8 cellular contexts compared by ENCODE assay signal in the genomic region with DNA sequence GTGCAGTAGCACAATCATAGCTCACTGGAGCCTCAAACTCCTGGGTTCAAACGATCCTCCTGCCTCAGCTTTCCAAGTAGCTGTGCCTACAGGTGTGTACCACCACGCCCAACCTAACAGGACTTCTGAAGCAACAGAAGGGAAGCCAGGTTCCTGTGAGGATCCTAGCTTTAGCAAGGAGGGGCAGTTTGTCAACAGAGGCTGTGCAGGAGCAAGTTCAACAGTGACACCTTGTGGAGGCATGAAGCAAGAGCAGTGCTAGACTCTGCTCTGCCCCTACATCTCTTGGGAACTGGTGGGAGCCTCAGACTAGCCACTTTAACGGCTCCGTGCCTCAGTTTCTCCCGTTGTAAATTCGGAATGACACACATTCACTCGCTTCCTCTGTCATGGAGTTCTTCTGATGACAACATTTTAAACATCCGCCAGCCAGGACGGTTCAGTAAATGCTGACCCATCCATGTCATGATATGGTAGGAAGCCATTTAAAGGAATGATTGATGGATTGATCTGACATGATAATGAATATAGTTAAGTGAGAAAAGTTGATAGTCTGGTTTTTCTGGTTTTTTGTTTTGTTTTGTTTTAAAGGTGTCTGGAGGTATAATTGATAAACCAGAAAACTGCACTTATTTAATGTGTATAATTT.
DNase-seq lines count a peak whose midpoint lies in the region; ATAC-seq, FAIRE-seq and TF ChIP-seq lines count a peak whose summit lies in the region.

No MANE protein-coding gene starts in this region.

- no peaks in the 10 kb centered on the region for H4K20me1 ChIP-seq in OCI-LY3 (ENCODE audit: insufficient read depth, low read length)

- no peak overlapping the region for H3K4me3 ChIP-seq in CD8-positive, alpha-beta T cell (ENCODE audit: low read depth, low read length)
- H3K4me3 ChIP-seq in OCI-LY3 (ENCODE audit: low read length) = no peak overlapping the region
- no peak overlapping the region for H3K4me3 ChIP-seq in gastrocnemius medialis

- no peak for TF ChIP-seq POLR2A in gastrocnemius medialis (IDR thresholded peaks at IDR 0.05)

- H3K4me1 Mint-ChIP-seq in CD8-positive, alpha-beta T cell (ENCODE audit: low read depth) = peaks cover 10% of the 10 kb centered on the region
- H3K4me1 Mint-ChIP-seq in endothelial cell (ENCODE audit: unreplicated experiment) = peaks cover 2% of the 10 kb centered on the region

- CTCF ChIA-PET in CD8-positive, alpha-beta T cell (lab: Charles Lee) = interaction anchor here (1.0 kb wide), 1 partner anchor 366 kb away, joined by 4 read pairs; no protein-coding TSS in a partner anchor

- in situ Hi-C loops in gastrocnemius medialis (cut with MboI; ENCODE audit: low sequenced_read_pairs in 4 of 4) = loop anchor here in 2 of 4 donors (10.0 kb wide), 2 partner anchors 235 to 365 kb away; a partner anchor contains a TSS

- H3K4me2 ChIP-seq in OCI-LY3 (ENCODE audit: low read length) = no peak overlapping the region

- H2AFZ ChIP-seq in OCI-LY3 (ENCODE audit: low read depth, low read length) = no peak overlapping the region

- no peak overlapping the region for H3K27ac Mint-ChIP-seq in CD8-positive, alpha-beta T cell
- no peak overlapping the region for H3K27ac Mint-ChIP-seq in endothelial cell (ENCODE audit: unreplicated experiment)

- peaks cover 5% of the 10 kb centered on the region for H3K9me3 ChIP-seq in CD8-positive, alpha-beta T cell (ENCODE audit: low read length)
- H3K9me3 ChIP-seq in OCI-LY3 (ENCODE audit: insufficient read depth, low read length) = peaks cover 10% of the 10 kb centered on the region; the same call in 1 of the 2 replicates
- no peaks in the 10 kb centered on the region for H3K9me3 ChIP-seq in gastrocnemius medialis

- H3K27me3 Mint-ChIP-seq in CD8-positive, alpha-beta T cell (ENCODE audit: low read depth) = no peaks in the 10 kb centered on the region
- peaks cover 13% of the 10 kb centered on the region for H3K27me3 Mint-ChIP-seq in endothelial cell (ENCODE audit: unreplicated experiment)

- peak; percentile 39 for TF ChIP-seq CTCF in CD8-positive, alpha-beta T cell (IDR thresholded peaks at IDR 0.05)
- peak; percentile 22 for TF ChIP-seq CTCF in GM20000 (IDR thresholded peaks at IDR 0.05; ENCODE audit: extremely low read depth, missing control alignments)
- peak; percentile 69 for TF ChIP-seq CTCF in OCI-LY3 (IDR thresholded peaks at IDR 0.05; ENCODE audit: low read depth, low read length)
- peak; percentile 66 for TF ChIP-seq CTCF in endothelial cell (IDR thresholded peaks at IDR 0.05; ENCODE audit: unreplicated experiment)
- TF ChIP-seq CTCF in gastrocnemius medialis (IDR thresholded peaks at IDR 0.05 in 4 of 5, conservative IDR thresholded peaks at IDR 0.05 in 1 of 5) = peak in 1 of 5 experiments; percentile 53

- H3K36me3 ChIP-seq in CD8-positive, alpha-beta T cell (ENCODE audit: insufficient read depth, low read length) = no peaks in the 10 kb centered on the region
- H3K36me3 ChIP-seq in OCI-LY3 (replicated peaks; ENCODE audit: low read depth, low read length) = no peaks in the 10 kb centered on the region
- H3K36me3 ChIP-seq in gastrocnemius medialis = no peaks in the 10 kb centered on the region

- no peak overlapping the region for H3K9ac ChIP-seq in OCI-LY3 (ENCODE audit: low read length)

- H3K27ac ChIP-seq in CD8-positive, alpha-beta T cell (ENCODE audit: low read depth, low read length) = no peak overlapping the region
- H3K27ac ChIP-seq in OCI-LY3 (ENCODE audit: low read length) = no peak overlapping the region
- H3K27ac ChIP-seq in gastrocnemius medialis = no peak overlapping the region

- FAIRE-seq in frontal cortex (lab: Jason Lieb, UNC) = no peak

- no peak for ATAC-seq in CD8-positive, alpha-beta T cell
- ATAC-seq in gastrocnemius medialis (no peak), GM21825 (IDR thresholded peaks at IDR 0.05; ENCODE audit: unreplicated experiment) (no peak)

- no peaks in the 10 kb centered on the region for H3K79me2 ChIP-seq in OCI-LY3 (ENCODE audit: low read length)

- intact Hi-C loops in CD8-positive, alpha-beta T cell (cut with DNase I, micrococcal nuclease) = loop anchor here in 1 of 2 experiments (5.0 kb wide), 1 partner anchor 767 kb away; a partner anchor contains a TSS
- intact Hi-C loops in gastrocnemius medialis (cut with DNase I; ENCODE audit: low total_unique reads) = loop anchor here (5.0 to 10.0 kb wide), 2 partner anchors 285 to 342 kb away; a partner anchor contains a TSS

- POLR2A ChIA-PET in CD8-positive, alpha-beta T cell (lab: Charles Lee) = no interaction called here

- no peaks in the 10 kb centered on the region for H3K27me3 ChIP-seq in CD8-positive, alpha-beta T cell (ENCODE audit: insufficient read depth, low read length)
- H3K27me3 ChIP-seq in OCI-LY3 (ENCODE audit: low read depth, low read length) (no peaks in the 10 kb centered on the region), gastrocnemius medialis (no peaks in the 10 kb centered on the region)

- DNase-seq in CD8-positive, alpha-beta T cell = peak in 2 of 7 experiments; percentile 32 to 44
- peak; percentile 46 for DNase-seq in GM20000 (ENCODE audit: low spot score)
- no peak for DNase-seq in endothelial cell (ENCODE audit: low spot score)
- no peak for DNase-seq in gastrocnemius medialis
- DNase-seq in frontal cortex (ENCODE audit: low spot score in 2 of 2) = no peak
- DNase-seq in middle frontal gyrus (ENCODE audit: extremely low spot score, low spot score) = no peak

- peaks cover 9% of the 10 kb centered on the region for H3K4me1 ChIP-seq in CD8-positive, alpha-beta T cell (ENCODE audit: insufficient read depth, low read length)
- peaks cover 5% of the 10 kb centered on the region for H3K4me1 ChIP-seq in OCI-LY3 (ENCODE audit: low read length)
- H3K4me1 ChIP-seq in gastrocnemius medialis = peaks cover 4 to 6% of the 10 kb centered on the region in 2 donors

- peaks cover 12% of the 10 kb centered on the region for H3K9me3 Mint-ChIP-seq in CD8-positive, alpha-beta T cell
- H3K9me3 Mint-ChIP-seq in endothelial cell (ENCODE audit: unreplicated experiment) = peaks cover 3% of the 10 kb centered on the region

- H3K36me3 Mint-ChIP-seq in CD8-positive, alpha-beta T cell = peaks cover 1% of the 10 kb centered on the region
- peaks cover 6% of the 10 kb centered on the region for H3K36me3 Mint-ChIP-seq in endothelial cell (ENCODE audit: low read depth, unreplicated experiment)

- H3K4me3 Mint-ChIP-seq in CD8-positive, alpha-beta T cell = no peak overlapping the region
- no peak overlapping the region for H3K4me3 Mint-ChIP-seq in endothelial cell (ENCODE audit: unreplicated experiment)
